9 cellular contexts compared by ENCODE assay signal in genomic region chr1:226457307-226457712, GRCh38.
DNase-seq lines count a peak whose midpoint lies in the region; ATAC-seq lines count a peak whose summit lies in the region.
"Had no signal": no experiment of that assay in that cellular context is flagged by ENCODE, and none has a peak within 500 bp of the region (broad histone marks: within the 10 kb centered on the region; RNA-seq: fewer than 3 reads in every experiment).

No MANE protein-coding gene starts in this region.

- H3K27ac ChIP-seq in substantia nigra (ENCODE audit: low read depth, low read length, poor library complexity, severe bottlenecking): no peak overlapping the region
- H3K27ac ChIP-seq: suprapubic skin had no signal

- H3K4me1 Mint-ChIP-seq in activated naive CD8-positive, alpha-beta T cell treated with anti-CD3 and anti-CD28 coated beads, Interleukin-2, amount 50 U/mL, for 24 hours: peaks cover 15% of the 10 kb centered on the region

- ATAC-seq in activated naive CD8-positive, alpha-beta T cell treated with anti-CD3 and anti-CD28 coated beads, Interleukin-2, amount 50 U/mL, for 24 hours: peak; percentile 85

- H3K4me3 Mint-ChIP-seq in activated naive CD8-positive, alpha-beta T cell treated with anti-CD3 and anti-CD28 coated beads, Interleukin-2, amount 50 U/mL, for 24 hours: peak overlapping the region; percentile 25

- H3K27ac Mint-ChIP-seq in activated naive CD8-positive, alpha-beta T cell treated with anti-CD3 and anti-CD28 coated beads, Interleukin-2, amount 50 U/mL, for 24 hours: peak overlapping the region; percentile 15

- in situ Hi-C loops in ACHN (cut with HindIII; ENCODE audit: low pct_ligation_motif_present, low pct_unique_long_range_greater_than_20kb, low sequenced_read_pairs): no loop called here

- H3K4me1 ChIP-seq in ES-I3 (ENCODE audit: insufficient read depth, low read length): no peaks in the 10 kb centered on the region
- H3K4me1 ChIP-seq: suprapubic skin had no signal

- H3K9me3 ChIP-seq in ES-I3 (ENCODE audit: control insufficient read depth, insufficient read depth, low read length): no peaks in the 10 kb centered on the region
- H3K9me3 ChIP-seq: suprapubic skin had no signal

- no peaks in the 10 kb centered on the region for H3K9me3 Mint-ChIP-seq in activated naive CD8-positive, alpha-beta T cell treated with anti-CD3 and anti-CD28 coated beads, Interleukin-2, amount 50 U/mL, for 24 hours

- H3K9ac ChIP-seq in ES-I3 (ENCODE audit: low read depth, low read length): peak overlapping the region; percentile 37; the same call in 1 of the 2 replicates

- H3K36me3 ChIP-seq in ES-I3 (ENCODE audit: insufficient read depth, low read length): no peaks in the 10 kb centered on the region
- H3K36me3 ChIP-seq: suprapubic skin had no signal

- H3K36me3 Mint-ChIP-seq in activated naive CD8-positive, alpha-beta T cell treated with anti-CD3 and anti-CD28 coated beads, Interleukin-2, amount 50 U/mL, for 24 hours (ENCODE audit: low read depth): no peaks in the 10 kb centered on the region

- DNase-seq in T-helper 1 cell: peak in 4 of 5 donors; percentile 18 to 68 (median 29)
- DNase-seq in activated naive CD8-positive, alpha-beta T cell treated with anti-CD3 and anti-CD28 coated beads, Interleukin-2, amount 50 U/mL, for 24 hours: peak; percentile 51
- peak; percentile 11 for DNase-seq in stimulated activated CD4-positive, alpha-beta T cell treated with anti-CD3 and anti-CD28 coated beads, Interleukin-12 subunit alpha, Interleukin-12 subunit beta, amount 100 ng/mL, for 4 hours
- DNase-seq in D341Med (ENCODE audit: low spot score): no peak
- DNase-seq in ACHN: no peak
- DNase-seq in KG1 (lab: John Stamatoyannopoulos, UW): no peak
- no peak for DNase-seq in substantia nigra (lab: John Stamatoyannopoulos, UW)

- no peaks in the 10 kb centered on the region for H3K27me3 Mint-ChIP-seq in activated naive CD8-positive, alpha-beta T cell treated with anti-CD3 and anti-CD28 coated beads, Interleukin-2, amount 50 U/mL, for 24 hours

Comparison
In these comparisons a context has a peak if more than half of its experiments do, and no peak if none do; other contexts are left out.
1. DNase-seq: peak in T-helper 1 cell (4 of 5), activated naive CD8-positive, alpha-beta T cell treated with anti-CD3 and anti-CD28 coated beads, Interleukin-2, amount 50 U/mL, for 24 hours (single experiment) and stimulated activated CD4-positive, alpha-beta T cell treated with anti-CD3 and anti-CD28 coated beads, Interleukin-12 subunit alpha, Interleukin-12 subunit beta, amount 100 ng/mL, for 4 hours (single experiment); none in D341Med (single experiment), ACHN (single experiment), KG1 (single experiment) and substantia nigra (0 of 49).